21 cellular contexts compared by ENCODE assay signal in the genomic region with DNA sequence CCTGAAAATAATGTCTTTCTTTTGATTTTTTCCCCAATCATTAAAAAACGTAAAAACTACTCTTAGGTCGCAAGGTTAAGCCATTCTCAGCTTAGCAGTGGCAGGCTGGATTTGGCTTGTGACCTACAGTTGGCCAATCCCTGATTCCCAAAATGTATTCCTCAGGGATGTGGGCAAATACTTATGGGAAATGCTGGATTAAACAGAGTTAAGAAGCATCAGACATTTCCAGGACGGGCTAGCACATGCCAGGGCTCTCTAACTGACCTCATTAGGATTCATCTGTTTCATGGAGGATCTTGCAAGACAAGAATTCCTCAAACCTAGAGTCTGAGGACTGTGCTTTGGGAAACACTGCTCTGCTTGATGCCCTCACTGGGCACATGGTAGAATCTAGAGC. TPM values are rescaled to one million over a fixed set of nuclear protein-coding genes. Genes with fewer than 3 reads are reported as not detected.
DNase-seq lines count a peak whose midpoint lies in the region; ATAC-seq and TF ChIP-seq lines count a peak whose summit lies in the region.
"Had no signal": no experiment of that assay in that cellular context is flagged by ENCODE, and none has a peak within 500 bp of the region (broad histone marks: within the 10 kb centered on the region; RNA-seq: fewer than 3 reads in every experiment).

No MANE protein-coding gene starts in this region.

- POLR2A ChIA-PET in CD4-positive, alpha-beta T cell (lab: Charles Lee) = interaction anchor here (0.6 to 3.6 kb wide), 6 partner anchors 10 to 170 kb away, joined by 4 to 26 read pairs (median 6); partner anchors contain the start of gene FCMR
- POLR2A ChIA-PET in naive thymus-derived CD8-positive, alpha-beta T cell (lab: Charles Lee) = interaction anchor here (0.9 to 17.7 kb wide), 5 partner anchors 10 to 31 kb away, joined by 3 to 562 read pairs (median 4); partner anchors contain the start of genes FCMR and IL20

- no peak for TF ChIP-seq CTCF in 22Rv1 (IDR thresholded peaks at IDR 0.05)
- TF ChIP-seq CTCF in CD4-positive, alpha-beta T cell (IDR thresholded peaks at IDR 0.05) = no peak
- no peak for TF ChIP-seq CTCF in fibroblast of lung (conservative IDR thresholded peaks at IDR 0.05 in 1 of 2, IDR thresholded peaks at IDR 0.05 in 1 of 2; ENCODE audit: low read depth in 1 of 2, low read length in 2 of 2)

- no peak for DNase-seq in CD4-positive, alpha-beta T cell
- DNase-seq in NCI-H82 treated with DMSO at 0.1 percent for 48 hours (lab: John Stamatoyannopoulos, UW; ENCODE audit: unreplicated experiment) (peak; percentile 5), fibroblast of lung (ENCODE audit: low read depth in 2 of 2) (no peak), HAP-1 (ENCODE audit: low spot score in 2 of 2) (no peak), DMS114 treated with DMSO at 0.1 percent for 48 hours (lab: John Stamatoyannopoulos, UW; ENCODE audit: unreplicated experiment) (no peak), G401 (ENCODE audit: low spot score) (no peak)
- no peak for DNase-seq in naive thymus-derived CD8-positive, alpha-beta T cell
- DNase-seq: activated naive CD8-positive, alpha-beta T cell treated with anti-CD3 and anti-CD28 coated beads, Interleukin-2, amount 10 ng/mL, durations not matched to agents 7 days and 5 days; BE2C; central memory CD4-positive, alpha-beta T cell; effector memory CD8-positive, alpha-beta T cell; NCI-H1436; stimulated activated CD4-positive, alpha-beta T cell treated with anti-CD3 and anti-CD28 coated beads, Interleukin-4, amount 100 ng/mL, for 1 hour had no signal

- H3K4me1 ChIP-seq in fibroblast of lung (ENCODE audit: control insufficient read depth, extremely low read depth, insufficient read depth, low read length) (peaks cover 46% of the 10 kb centered on the region), HAP-1 (no peaks in the 10 kb centered on the region)
- H3K4me1 ChIP-seq: neural progenitor cell, right atrium auricular region had no signal

- intact Hi-C loops in CD4-positive, alpha-beta T cell (cut with DNase I, micrococcal nuclease) = no loop called here

- no peaks in the 10 kb centered on the region for H3K27me3 Mint-ChIP-seq in CD4-positive, alpha-beta T cell
- H3K27me3 Mint-ChIP-seq in naive thymus-derived CD8-positive, alpha-beta T cell = no peaks in the 10 kb centered on the region
- H3K27me3 Mint-ChIP-seq: activated naive CD8-positive, alpha-beta T cell treated with anti-CD3 and anti-CD28 coated beads, Interleukin-2, amount 10 ng/mL, durations not matched to agents 7 days and 5 days; memory B cell had no signal

- H3K36me3 Mint-ChIP-seq in CD4-positive, alpha-beta T cell (ENCODE audit: low read depth) = peaks cover 12% of the 10 kb centered on the region
- peaks cover 0 to 1% (median 0%) of the 10 kb centered on the region in 3 donors for H3K36me3 Mint-ChIP-seq in naive thymus-derived CD8-positive, alpha-beta T cell
- H3K36me3 Mint-ChIP-seq: memory B cell, neural progenitor cell, type B pancreatic cell had no signal

- no peak overlapping the region for H3K4me2 ChIP-seq in fibroblast of lung (ENCODE audit: extremely low read depth, insufficient read depth, low read length)
- H3K4me2 ChIP-seq: KMS-11, neural progenitor cell had no signal

- no peaks in the 10 kb centered on the region for H3K9me3 Mint-ChIP-seq in CD4-positive, alpha-beta T cell
- H3K9me3 Mint-ChIP-seq in naive thymus-derived CD8-positive, alpha-beta T cell = no peaks in the 10 kb centered on the region
- H3K9me3 Mint-ChIP-seq: activated naive CD8-positive, alpha-beta T cell treated with anti-CD3 and anti-CD28 coated beads, Interleukin-2, amount 10 ng/mL, durations not matched to agents 7 days and 5 days; effector memory CD8-positive, alpha-beta T cell; memory B cell; neural progenitor cell; type B pancreatic cell had no signal

- H3K27ac Mint-ChIP-seq in CD4-positive, alpha-beta T cell = peak overlapping the region; percentile 27
- peak overlapping the region in 5 of 10 donors; percentile 15 to 66 (median 40) for H3K27ac Mint-ChIP-seq in naive thymus-derived CD8-positive, alpha-beta T cell
- H3K27ac Mint-ChIP-seq: activated naive CD8-positive, alpha-beta T cell treated with anti-CD3 and anti-CD28 coated beads, Interleukin-2, amount 10 ng/mL, durations not matched to agents 7 days and 5 days; effector memory CD8-positive, alpha-beta T cell; memory B cell; neural progenitor cell; type B pancreatic cell had no signal

- H3K9ac ChIP-seq in fibroblast of lung (ENCODE audit: insufficient read depth, low read length) = peak overlapping the region; percentile 41
- H3K9ac ChIP-seq: KMS-11, neural progenitor cell had no signal

- H3K79me2 ChIP-seq in fibroblast of lung (ENCODE audit: control insufficient read depth, insufficient read depth, low read length) = no peaks in the 10 kb centered on the region

- H3K4me1 Mint-ChIP-seq in CD4-positive, alpha-beta T cell (ENCODE audit: low read depth) = peaks cover 72% of the 10 kb centered on the region
- H3K4me1 Mint-ChIP-seq in naive thymus-derived CD8-positive, alpha-beta T cell = peaks cover 29 to 64% (median 51%) of the 10 kb centered on the region in 4 donors

- no peak overlapping the region for H3K4me3 Mint-ChIP-seq in CD4-positive, alpha-beta T cell
- no peak overlapping the region for H3K4me3 Mint-ChIP-seq in naive thymus-derived CD8-positive, alpha-beta T cell
- H3K4me3 Mint-ChIP-seq: activated naive CD8-positive, alpha-beta T cell treated with anti-CD3 and anti-CD28 coated beads, Interleukin-2, amount 10 ng/mL, durations not matched to agents 7 days and 5 days; effector memory CD8-positive, alpha-beta T cell; memory B cell; neural progenitor cell; type B pancreatic cell had no signal

- H2AFZ ChIP-seq in fibroblast of lung (ENCODE audit: low read length) = no peak overlapping the region
- H2AFZ ChIP-seq: neural progenitor cell had no signal

- H3K36me3 ChIP-seq in fibroblast of lung (ENCODE audit: control insufficient read depth, insufficient read depth, low read length) (no peaks in the 10 kb centered on the region), HAP-1 (replicated peaks) (no peaks in the 10 kb centered on the region)
- H3K36me3 ChIP-seq: BE2C, neural progenitor cell, right atrium auricular region had no signal

- CTCF ChIA-PET in CD4-positive, alpha-beta T cell (lab: Charles Lee) = interaction anchor here (0.7 kb wide), 1 partner anchor 532 kb away, joined by 3 read pairs; no protein-coding TSS in a partner anchor

- H3K4me3 ChIP-seq in fibroblast of lung (replicated peaks in 1 of 4; ENCODE audit: control extremely low read depth in 1 of 4, insufficient read depth in 1 of 4, low read depth in 3 of 4, low read length in 4 of 4) = no peak overlapping the region
- H3K4me3 ChIP-seq in HAP-1 = no peak overlapping the region
- H3K4me3 ChIP-seq: neural progenitor cell, right atrium auricular region had no signal

- no peak for ATAC-seq in CD4-positive, alpha-beta T cell (ENCODE audit: poor library complexity)
- ATAC-seq in naive thymus-derived CD8-positive, alpha-beta T cell = no peak
- ATAC-seq: effector memory CD8-positive, alpha-beta T cell; Panc1 had no signal

- H3K27ac ChIP-seq in 22Rv1 = peak overlapping the region; percentile 67; the same call in 1 of the 2 replicates
- no peak overlapping the region for H3K27ac ChIP-seq in CD4-positive, alpha-beta T cell (ENCODE audit: low read depth, low read length)
- H3K27ac ChIP-seq in fibroblast of lung (ENCODE audit: insufficient read depth, low read length) = peak overlapping the region; percentile 83
- H3K27ac ChIP-seq: KMS-11, neural progenitor cell, right atrium auricular region had no signal

- in situ Hi-C loops in HAP-1 (cut with MboI; ENCODE audit: low sequenced_read_pairs) (no loop called here), G401 (cut with HindIII; ENCODE audit: low sequenced_read_pairs) (no loop called here)

- H3K9me3 ChIP-seq in CD4-positive, alpha-beta T cell (ENCODE audit: control insufficient read depth, low read length) = no peaks in the 10 kb centered on the region
- H3K9me3 ChIP-seq in fibroblast of lung (ENCODE audit: control insufficient read depth, insufficient read depth, low read depth, low read length) (no peaks in the 10 kb centered on the region), HAP-1 (no peaks in the 10 kb centered on the region)
- H3K9me3 ChIP-seq: right atrium auricular region had no signal

- no peaks in the 10 kb centered on the region for H3K27me3 ChIP-seq in CD4-positive, alpha-beta T cell (ENCODE audit: control insufficient read depth, insufficient read depth, low read length)
- H3K27me3 ChIP-seq in fibroblast of lung (ENCODE audit: control insufficient read depth, insufficient read depth, low read length) = no peaks in the 10 kb centered on the region
- peaks cover 5% of the 10 kb centered on the region; the same call in 1 of the 2 replicates for H3K27me3 ChIP-seq in HAP-1 (ENCODE audit: low read depth)
- H3K27me3 ChIP-seq: BE2C, neural progenitor cell, right atrium auricular region had no signal

- H4K20me1 ChIP-seq in fibroblast of lung (ENCODE audit: control insufficient read depth, extremely low read depth, insufficient read depth, low read length) = no peaks in the 10 kb centered on the region

RNA-seq across cellular contexts. Expression of gene IL24, which starts 1.0 kb away (rescaled TPM):
- total RNA-seq in CD4-positive, alpha-beta T cell = not detected
- 0.17 TPM in 1 of 2 replicates, not detected in the other for total RNA-seq in fibroblast of lung
- 0.54 TPM in 1 of 2 replicates, not detected in the other for polyA plus RNA-seq in fibroblast of lung
- polyA plus RNA-seq in fibroblast of lung (2012) = 0.13 and 0.91 TPM in 2 replicates
- 3.0 TPM in 1 of 2 replicates, not detected in the other for polyA minus RNA-seq in fibroblast of lung (ENCODE audit: low replicate concordance)
- total RNA-seq in naive thymus-derived CD8-positive, alpha-beta T cell = not detected
- polyA plus RNA-seq in naive thymus-derived CD8-positive, alpha-beta T cell = 10 to 100 TPM; 16.3 to 29.8 (median 19.3) TPM
- not detected in 2 replicates for total RNA-seq in G401 (2014; rRNA removed; shearing (Covaris generic))
- total RNA-seq: activated naive CD8-positive, alpha-beta T cell treated with anti-CD3 and anti-CD28 coated beads, Interleukin-2, amount 10 ng/mL, durations not matched to agents 7 days and 5 days had no signal

RNA-seq across cellular contexts. Expression of gene FCMR, which starts 25.5 kb away (rescaled TPM):
- total RNA-seq in CD4-positive, alpha-beta T cell = 100 to 1,000 TPM; 171 to 186 TPM
- 0.26 and 0.33 TPM in 2 replicates for total RNA-seq in fibroblast of lung
- 1.5 and 4.3 TPM in 2 replicates for polyA plus RNA-seq in fibroblast of lung
- polyA plus RNA-seq in fibroblast of lung (2012) = 2.1 and 4.9 TPM in 2 replicates
- polyA minus RNA-seq in fibroblast of lung (ENCODE audit: low replicate concordance) = 7.2 and 24.4 TPM in 2 replicates
- 100 to 1,000 TPM; 742 to 747 TPM for total RNA-seq in naive thymus-derived CD8-positive, alpha-beta T cell
- 100 to 1,000 TPM; 536 to 869 (median 596) TPM for polyA plus RNA-seq in naive thymus-derived CD8-positive, alpha-beta T cell
- total RNA-seq in G401 (2014; rRNA removed; shearing (Covaris generic)) = not detected in 2 replicates

RNA-seq across cellular contexts. Expression of gene IL20, which starts 30.8 kb away (rescaled TPM):
- total RNA-seq in CD4-positive, alpha-beta T cell = not detected
- total RNA-seq in fibroblast of lung = not detected in 2 replicates
- not detected in 2 replicates for polyA plus RNA-seq in fibroblast of lung
- not detected in 2 replicates for polyA plus RNA-seq in fibroblast of lung (2012)
- polyA minus RNA-seq in fibroblast of lung (ENCODE audit: low replicate concordance) = not detected in 2 replicates
- total RNA-seq in naive thymus-derived CD8-positive, alpha-beta T cell = not detected
- polyA plus RNA-seq in naive thymus-derived CD8-positive, alpha-beta T cell = not detected
- not detected in 2 replicates for total RNA-seq in G401 (2014; rRNA removed; shearing (Covaris generic))
- total RNA-seq: activated naive CD8-positive, alpha-beta T cell treated with anti-CD3 and anti-CD28 coated beads, Interleukin-2, amount 10 ng/mL, durations not matched to agents 7 days and 5 days; frontal cortex had no signal

RNA-seq across cellular contexts. Expression of gene PIGR, which starts 50.0 kb away (rescaled TPM):
- not detected for total RNA-seq in CD4-positive, alpha-beta T cell
- total RNA-seq in fibroblast of lung = not detected in 2 replicates
- polyA plus RNA-seq in fibroblast of lung = not detected in 2 replicates
- polyA plus RNA-seq in fibroblast of lung (2012) = not detected in 2 replicates
- polyA minus RNA-seq in fibroblast of lung (ENCODE audit: low replicate concordance) = not detected in 2 replicates
- not detected for total RNA-seq in naive thymus-derived CD8-positive, alpha-beta T cell
- polyA plus RNA-seq in naive thymus-derived CD8-positive, alpha-beta T cell = under 1 TPM in 1 of 3 donors, not detected in 2; 0.03 TPM
- total RNA-seq in G401 (2014; rRNA removed; shearing (Covaris generic)) = not detected in 2 replicates
- total RNA-seq: activated naive CD8-positive, alpha-beta T cell treated with anti-CD3 and anti-CD28 coated beads, Interleukin-2, amount 10 ng/mL, durations not matched to agents 7 days and 5 days; frontal cortex; right atrium auricular region had no signal

Comparison
In these comparisons a context has a peak if more than half of its experiments do, and no peak if none do; other contexts are left out.
1. RNA of gene FCMR, which starts 25.5 kb away (total RNA-seq): 742 to 747 TPM in naive thymus-derived CD8-positive, alpha-beta T cell and 171 to 186 TPM in CD4-positive, alpha-beta T cell; 0.26 to 0.33 TPM in fibroblast of lung and not detected in G401; every median in the first group is over 100 times any median in the second.